In the genomic region with DNA sequence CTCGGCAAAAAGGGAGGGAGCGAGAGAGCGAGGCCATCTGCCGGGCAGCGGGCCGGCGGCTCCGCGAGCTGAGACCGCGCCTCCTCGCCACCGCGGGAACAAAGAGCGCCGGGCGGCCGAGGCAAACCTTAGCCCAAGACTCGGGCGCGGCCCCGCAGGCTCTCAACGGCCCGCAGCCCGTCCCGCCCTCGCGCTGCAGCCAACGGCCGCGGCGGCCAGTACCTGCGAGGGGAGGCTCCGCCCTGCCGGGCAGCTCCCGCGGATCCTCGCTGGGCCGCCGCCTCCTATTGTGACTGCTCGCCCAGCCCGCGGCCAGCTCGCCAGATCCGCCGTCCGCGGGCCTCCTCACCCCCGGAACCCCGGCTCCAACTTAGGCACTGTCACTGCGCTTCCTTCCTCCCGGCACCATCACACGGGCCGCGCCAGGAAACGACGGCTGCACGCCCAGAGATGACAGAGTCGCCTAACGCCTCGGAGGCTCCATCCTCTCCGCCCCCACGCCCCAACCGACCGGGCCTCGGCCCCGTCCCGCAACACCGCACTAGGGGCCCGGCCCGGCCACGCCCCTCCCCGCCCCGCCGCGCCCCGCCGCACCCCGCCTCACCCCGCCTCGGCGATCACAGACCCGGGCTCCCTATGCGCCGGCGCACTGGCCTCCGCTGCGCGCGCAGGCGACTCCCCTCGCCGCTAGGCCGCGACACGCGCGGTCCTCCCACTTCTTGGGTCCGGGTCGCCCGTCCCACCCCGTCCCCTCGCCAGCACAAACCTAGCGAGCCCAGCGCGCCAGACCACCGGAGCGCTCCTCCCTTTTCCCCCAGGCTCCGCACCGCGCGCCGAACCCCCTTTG, we compare ENCODE assay signal across 8 cellular contexts. TPM values are rescaled to one million over a fixed set of nuclear protein-coding genes. Genes with fewer than 3 reads are reported as not detected.
DNase-seq lines count a peak whose midpoint lies in the region; ATAC-seq, FAIRE-seq and TF ChIP-seq lines count a peak whose summit lies in the region.

No MANE protein-coding gene starts in this region.

- no peaks in the 10 kb centered on the region for H3K9me3 Mint-ChIP-seq in T-cell

- TF ChIP-seq CTCF in left ventricle myocardium inferior (IDR thresholded peaks at IDR 0.05; ENCODE audit: borderline replicate concordance): peak; percentile 21
- no peak for TF ChIP-seq CTCF in psoas muscle (IDR thresholded peaks at IDR 0.05)

- peak; percentile 88 for ATAC-seq in HG02798 (IDR thresholded peaks at IDR 0.05; ENCODE audit: poor library complexity, unreplicated experiment)
- peak; percentile 77 to 84 (median 80) for ATAC-seq in T-cell (replicated peaks in 1 of 4)
- ATAC-seq in psoas muscle: peak; percentile 91 to 95 (median 94)

- POLR2A ChIA-PET in T-cell (lab: Charles Lee): interaction anchor here in 1 of 2 donors (0.5 to 1.5 kb wide), 3 partner anchors 18 to 211 kb away, joined by 3 to 4 read pairs (median 3); no protein-coding TSS in a partner anchor

- H3K27me3 ChIP-seq in left ventricle myocardium inferior (ENCODE audit: low read depth) (no peaks in the 10 kb centered on the region), psoas muscle (ENCODE audit: insufficient read depth in 3 of 3, low read length in 2 of 3) (no peaks in the 10 kb centered on the region)

- CTCF ChIA-PET in T-cell (lab: Charles Lee): interaction anchor here in 1 of 2 donors (0.7 to 1.1 kb wide), 2 partner anchors 22 to 58 kb away, joined by 3 to 6 read pairs; no protein-coding TSS in a partner anchor

- H3K27me3 Mint-ChIP-seq in T-cell: no peaks in the 10 kb centered on the region

- H3K36me3 ChIP-seq in left ventricle myocardium inferior: no peaks in the 10 kb centered on the region
- no peaks in the 10 kb centered on the region for H3K36me3 ChIP-seq in psoas muscle (ENCODE audit: insufficient read depth in 1 of 2, low read depth in 1 of 2)
- H3K36me3 ChIP-seq in urinary bladder (ENCODE audit: insufficient read depth): no peaks in the 10 kb centered on the region

- H3K4me3 Mint-ChIP-seq in T-cell: peak overlapping the region; percentile 87 to 94 (median 91)

- H3K27ac Mint-ChIP-seq in T-cell: peak overlapping the region; percentile 92 to 95

- FAIRE-seq in GM12892 (lab: Jason Lieb, UNC): peak; percentile 100

- H3K9me3 ChIP-seq in left ventricle myocardium inferior (replicated peaks): no peaks in the 10 kb centered on the region
- no peaks in the 10 kb centered on the region for H3K9me3 ChIP-seq in psoas muscle

- TF ChIP-seq POLR2A in GM12892 (IDR thresholded peaks at IDR 0.05; ENCODE audit: low read depth, low read length): peak; percentile 81

- peaks cover 12% of the 10 kb centered on the region for H3K36me3 Mint-ChIP-seq in T-cell

- DNase-seq in GM12892 (ENCODE audit: insufficient read length): peak; percentile 83
- DNase-seq in NCI-H1417 treated with DMSO at 0.1 percent for 48 hours (lab: John Stamatoyannopoulos, UW): peak; percentile 37
- peak; percentile 79 to 94 (median 88) for DNase-seq in T-cell
- DNase-seq in amniotic epithelial cell (ENCODE audit: low read depth): peak; percentile 68
- peak; percentile 90 for DNase-seq in left ventricle myocardium inferior
- peak; percentile 90 to 94 for DNase-seq in psoas muscle

- H3K4me3 ChIP-seq in left ventricle myocardium inferior: peak overlapping the region; percentile 84
- H3K4me3 ChIP-seq in psoas muscle: peak overlapping the region; percentile 92
- peak overlapping the region; percentile 77 for H3K4me3 ChIP-seq in urinary bladder (ENCODE audit: low read depth, low read length)

- H3K4me1 ChIP-seq in left ventricle myocardium inferior (peaks cover 55% of the 10 kb centered on the region), psoas muscle (peaks cover 54% of the 10 kb centered on the region), urinary bladder (ENCODE audit: insufficient read depth) (no peaks in the 10 kb centered on the region)

- intact Hi-C loops in left ventricle myocardium inferior (cut with micrococcal nuclease): no loop called here
- intact Hi-C loops in psoas muscle (cut with DNase I): no loop called here

- H3K4me1 Mint-ChIP-seq in T-cell: peaks cover 49 to 59% (median 50%) of the 10 kb centered on the region in 3 donors

- H3K27ac ChIP-seq in left ventricle myocardium inferior (replicated peaks) (peak overlapping the region; percentile 94), psoas muscle (peak overlapping the region; percentile 95), urinary bladder (ENCODE audit: low read depth) (peak overlapping the region; percentile 94)

- 0 to 1% (median 1%) methylated on average over 60 to 113 of the region's 113 CpGs for WGBS in psoas muscle, 3 donors
- under 1% methylated on average over 112 of the region's 113 CpGs for WGBS in urinary bladder

RNA-seq across cellular contexts. Expression of a gene that starts 0.5 kb away (rescaled TPM):
- 14.8 TPM for polyA plus RNA-seq in GM12892 (2012; ENCODE audit: missing spikeins)
- total RNA-seq in T-cell (10 to 100 TPM; 61.0 to 92.3 (median 71.2) TPM), left ventricle myocardium inferior (25.7 TPM), psoas muscle (10 to 100 TPM; 16.1 to 36.9 (median 21.9) TPM), urinary bladder (37.3 TPM)
- polyA plus RNA-seq in psoas muscle (10 to 100 TPM in 1 of 3 donors, 1 to 10 TPM in 2; 7.6 to 18.7 (median 9.9) TPM), urinary bladder (32.3 TPM)

Comparison
In these comparisons a context has a peak if more than half of its experiments do, and no peak if none do; other contexts are left out.
1. Peak in every context shown above with its lines: DNase-seq, ATAC-seq, H3K4me3 ChIP-seq and H3K27ac ChIP-seq.
2. DNase-seq: peak in every context shown above with its lines; median percentile 92 in psoas muscle; 90 in left ventricle myocardium inferior; 88 in T-cell; 83 in GM12892; 68 in amniotic epithelial cell; 37 in NCI-H1417 treated with DMSO at 0.1 percent for 48 hours.